Comparison of ENCODE assay signal across 18 cellular contexts in genomic region chr4:186368291-186368690, GRCh38.
"Had no signal": no experiment of that assay in that cellular context is flagged by ENCODE, and none has a peak within 500 bp of the region (broad histone marks: within the 10 kb centered on the region; RNA-seq: fewer than 3 reads in every experiment).

No MANE protein-coding gene starts in this region.

- H3K27me3 Mint-ChIP-seq: naive thymus-derived CD4-positive, alpha-beta T cell; type B pancreatic cell had no signal

- H3K9me3 ChIP-seq: neutrophil had no signal

- H3K4me1 Mint-ChIP-seq: naive thymus-derived CD4-positive, alpha-beta T cell; nephron progenitor cell had no signal

- FAIRE-seq: frontal cortex, urothelium cell line had no signal

- H3K27me3 ChIP-seq: heart left ventricle, neutrophil, right atrium auricular region, sigmoid colon, stomach had no signal

- H3K27ac ChIP-seq: coronary artery, heart left ventricle, neutrophil, right atrium auricular region, sigmoid colon, stomach had no signal

- H3K4me3 Mint-ChIP-seq: naive thymus-derived CD4-positive, alpha-beta T cell; nephron progenitor cell; type B pancreatic cell had no signal

- DNase-seq: effector CD4-positive, alpha-beta T cell; heart left ventricle; hippocampal formation; kidney glomerular epithelial cell; naive thymus-derived CD4-positive, alpha-beta T cell; nephron progenitor cell; sigmoid colon; stimulated activated CD4-positive, alpha-beta T cell treated with anti-CD3 and anti-CD28 coated beads, Interleukin-12 subunit alpha, Interleukin-12 subunit beta, amount 100 ng/mL, for 4 hours; stimulated activated naive CD4-positive, alpha-beta T cell; stomach; substantia nigra had no signal

- H3K36me3 ChIP-seq: heart left ventricle, neutrophil, right atrium auricular region, sigmoid colon, stomach had no signal

- H3K27ac Mint-ChIP-seq: naive thymus-derived CD4-positive, alpha-beta T cell; nephron progenitor cell; type B pancreatic cell had no signal

- H3K4me1 ChIP-seq: heart left ventricle, right atrium auricular region, sigmoid colon, stomach had no signal

- H3K4me3 ChIP-seq: coronary artery, heart left ventricle, right atrium auricular region, sigmoid colon, skin epidermis, stomach had no signal
